ENCODE assay signal across 21 cellular contexts in genomic region chr3:18724456-18724855, GRCh38.
A peak's percentile ranks its signal among the peaks of the same experiment; 100 is the strongest.
DNase-seq lines count a peak whose midpoint lies in the region; ATAC-seq lines count a peak whose summit lies in the region.
"Had no signal": no experiment of that assay in that cellular context is flagged by ENCODE, and none has a peak within 500 bp of the region (broad histone marks: within the 10 kb centered on the region; RNA-seq: fewer than 3 reads in every experiment).

No MANE protein-coding gene starts in this region.

- H3K27ac Mint-ChIP-seq in CD4-positive, alpha-beta memory T cell: peak overlapping the region; percentile 92 to 99 (median 94)
- H3K27ac Mint-ChIP-seq in activated T-cell treated with anti-CD3 and anti-CD28 coated beads, Interleukin-2, amount 50 U/mL, for 72 hours: peak overlapping the region; percentile 97
- peak overlapping the region; percentile 95 to 100 (median 98) for H3K27ac Mint-ChIP-seq in naive thymus-derived CD4-positive, alpha-beta T cell

- H3K4me2 ChIP-seq in BLaER1 treated with 17β-estradiol and CSF1 and Interleukin-3, amounts not matched to agents 10 nM and 100 nM: peak overlapping the region; percentile 54 to 87 (median 76)

- intact Hi-C loops in CD4-positive, alpha-beta memory T cell (cut with micrococcal nuclease): loop anchor here (2.0 to 10.0 kb wide), 2 partner anchors 46 to 980 kb away; partner anchors contain the start of gene TBC1D5
- intact Hi-C loops in naive thymus-derived CD4-positive, alpha-beta T cell (cut with micrococcal nuclease): loop anchor here in 1 of 2 donors (1.0 to 10.0 kb wide), 2 partner anchors 11 to 50 kb away; no protein-coding TSS in a partner anchor

- no peaks in the 10 kb centered on the region for H3K27me3 ChIP-seq in BLaER1 treated with 17β-estradiol and CSF1 and Interleukin-3, amounts not matched to agents 10 nM and 100 nM
- H3K27me3 ChIP-seq in CD4-positive, alpha-beta memory T cell (ENCODE audit: insufficient read depth, low read length): no peaks in the 10 kb centered on the region
- H3K27me3 ChIP-seq in naive thymus-derived CD4-positive, alpha-beta T cell (ENCODE audit: control insufficient read depth in 2 of 2, insufficient read depth in 2 of 2, low read length in 2 of 2): no peaks in the 10 kb centered on the region
- H3K27me3 ChIP-seq: esophagus squamous epithelium had no signal

- CTCF ChIA-PET in CD4-positive, alpha-beta memory T cell (lab: Charles Lee; ENCODE audit: partially characterized antibody): interaction anchor here (1.0 to 4.1 kb wide), 11 partner anchors 8 to 165 kb away, joined by 3 to 21 read pairs (median 7); no protein-coding TSS in a partner anchor
- CTCF ChIA-PET in naive thymus-derived CD4-positive, alpha-beta T cell (lab: Charles Lee): interaction anchor here (1.2 to 2.4 kb wide), 7 partner anchors 8 to 165 kb away, joined by 3 to 21 read pairs (median 4); no protein-coding TSS in a partner anchor

- H3K27ac ChIP-seq in BLaER1 treated with 17β-estradiol and CSF1 and Interleukin-3, amounts not matched to agents 10 nM and 100 nM: peak overlapping the region in 10 of 11 experiments; percentile 55 to 89 (median 84); a peak in 20 of 22 replicates
- peak overlapping the region; percentile 53 for H3K27ac ChIP-seq in CD4-positive, alpha-beta memory T cell (ENCODE audit: low read depth, low read length)
- H3K27ac ChIP-seq in naive thymus-derived CD4-positive, alpha-beta T cell (ENCODE audit: low read depth, low read length): peak overlapping the region; percentile 74
- H3K27ac ChIP-seq: esophagus squamous epithelium, GM23248, SK-N-MC, thoracic aorta had no signal

- DNase-seq in CD4-positive, alpha-beta memory T cell: no peak
- DNase-seq in activated T-cell treated with anti-CD3 and anti-CD28 coated beads, Interleukin-2, amount 50 U/mL, for 72 hours: no peak
- DNase-seq in naive thymus-derived CD4-positive, alpha-beta T cell: no peak
- DNase-seq in DMS79 treated with DMSO at 0.1 percent for 48 hours (lab: John Stamatoyannopoulos, UW) (no peak), A172 (ENCODE audit: low spot score) (no peak)
- DNase-seq in stimulated activated CD4-positive, alpha-beta T cell treated with anti-CD3 and anti-CD28 coated beads, Interleukin-4, amount 100 ng/mL, for 4 hours: no peak
- DNase-seq: activated CD4-positive, alpha-beta T cell treated with anti-CD3 and anti-CD28 coated beads, Interleukin-2, amount 50 U/mL, for 48 hours; activated effector memory CD4-positive, alpha-beta T cell treated with anti-CD3 and anti-CD28 coated beads, Interleukin-2, amount 50 U/mL, for 16 hours; effector CD8-positive, alpha-beta T cell; esophagus squamous epithelium; GM23248; midbrain; NCI-H1092 treated with DMSO at 0.1 percent for 48 hours; NCI-H2081; NCI-H446; occipital lobe; stimulated activated CD4-positive, alpha-beta T cell treated with anti-CD3 and anti-CD28 coated beads, Interleukin-12 subunit alpha, Interleukin-12 subunit beta, amount 100 ng/mL, for 4 hours had no signal

- ATAC-seq in activated T-cell treated with anti-CD3 and anti-CD28 coated beads, Interleukin-2, amount 50 U/mL, for 72 hours (replicated peaks in 1 of 2): peak; percentile 36 to 46
- ATAC-seq in naive thymus-derived CD4-positive, alpha-beta T cell: no peak
- ATAC-seq: left lobe of liver had no signal

- H3K9ac ChIP-seq in BLaER1 treated with 17β-estradiol and CSF1 and Interleukin-3, amounts not matched to agents 10 nM and 100 nM: peak overlapping the region in 9 of 11 experiments; percentile 19 to 77 (median 68); a peak in 13 of 22 replicates
- H3K9ac ChIP-seq: GM23248 had no signal

- H3K36me3 Mint-ChIP-seq in CD4-positive, alpha-beta memory T cell: peaks cover 0 to 5% of the 10 kb centered on the region in 2 donors
- H3K36me3 Mint-ChIP-seq in activated T-cell treated with anti-CD3 and anti-CD28 coated beads, Interleukin-2, amount 50 U/mL, for 72 hours (ENCODE audit: insufficient read depth in 2 of 2): peaks cover 11 to 14% of the 10 kb centered on the region in 2 donors
- peaks cover 0 to 22% (median 0%) of the 10 kb centered on the region in 5 donors for H3K36me3 Mint-ChIP-seq in naive thymus-derived CD4-positive, alpha-beta T cell

- H3K4me3 ChIP-seq in BLaER1 treated with 17β-estradiol and CSF1 and Interleukin-3, amounts not matched to agents 10 nM and 100 nM: no peak overlapping the region
- peak overlapping the region in 1 of 2 donors; percentile 3 for H3K4me3 ChIP-seq in CD4-positive, alpha-beta memory T cell (ENCODE audit: low read length in 2 of 2)
- H3K4me3 ChIP-seq in naive thymus-derived CD4-positive, alpha-beta T cell (ENCODE audit: low read length): peak overlapping the region; percentile 19
- H3K4me3 ChIP-seq: esophagus squamous epithelium, GM23248, SK-N-MC, thoracic aorta had no signal

- peak overlapping the region in 7 of 8 donors; percentile 56 to 80 (median 75) for H3K4me3 Mint-ChIP-seq in CD4-positive, alpha-beta memory T cell
- H3K4me3 Mint-ChIP-seq in activated T-cell treated with anti-CD3 and anti-CD28 coated beads, Interleukin-2, amount 50 U/mL, for 72 hours: peak overlapping the region; percentile 89 to 94
- H3K4me3 Mint-ChIP-seq in naive thymus-derived CD4-positive, alpha-beta T cell: peak overlapping the region; percentile 57 to 87 (median 70)

- POLR2A ChIA-PET in CD4-positive, alpha-beta memory T cell (lab: Charles Lee; ENCODE audit: partially characterized antibody): interaction anchor here (0.7 to 4.3 kb wide), 12 partner anchors 8 to 294 kb away, joined by 3 to 63 read pairs (median 8); no protein-coding TSS in a partner anchor
- POLR2A ChIA-PET in naive thymus-derived CD4-positive, alpha-beta T cell (lab: Charles Lee): interaction anchor here (1.0 to 5.4 kb wide), 11 partner anchors 10 to 313 kb away, joined by 3 to 95 read pairs (median 7); no protein-coding TSS in a partner anchor

- peaks cover 0 to 3% (median 0%) of the 10 kb centered on the region in 8 donors for H3K9me3 Mint-ChIP-seq in CD4-positive, alpha-beta memory T cell
- H3K9me3 Mint-ChIP-seq in activated T-cell treated with anti-CD3 and anti-CD28 coated beads, Interleukin-2, amount 50 U/mL, for 72 hours: peaks cover 0 to 1% of the 10 kb centered on the region in 2 donors
- peaks cover 0 to 7% (median 0%) of the 10 kb centered on the region in 11 donors for H3K9me3 Mint-ChIP-seq in naive thymus-derived CD4-positive, alpha-beta T cell

- no peaks in the 10 kb centered on the region for H3K27me3 Mint-ChIP-seq in CD4-positive, alpha-beta memory T cell
- no peaks in the 10 kb centered on the region for H3K27me3 Mint-ChIP-seq in activated T-cell treated with anti-CD3 and anti-CD28 coated beads, Interleukin-2, amount 50 U/mL, for 72 hours (ENCODE audit: low read depth)
- H3K27me3 Mint-ChIP-seq in naive thymus-derived CD4-positive, alpha-beta T cell: no peaks in the 10 kb centered on the region

- peaks cover 27 to 73% (median 65%) of the 10 kb centered on the region in 10 experiments for H3K4me1 ChIP-seq in BLaER1 treated with 17β-estradiol and CSF1 and Interleukin-3, amounts not matched to agents 10 nM and 100 nM
- H3K4me1 ChIP-seq in CD4-positive, alpha-beta memory T cell (ENCODE audit: insufficient read depth, low read length): peaks cover 69% of the 10 kb centered on the region
- H3K4me1 ChIP-seq in naive thymus-derived CD4-positive, alpha-beta T cell (ENCODE audit: control insufficient read depth in 2 of 2, insufficient read depth in 2 of 2, low read length in 2 of 2): peaks cover 54 to 61% of the 10 kb centered on the region in 2 donors
- H3K4me1 ChIP-seq: esophagus squamous epithelium had no signal

- H3K4me1 Mint-ChIP-seq in CD4-positive, alpha-beta memory T cell: peaks cover 59 to 74% (median 66%) of the 10 kb centered on the region in 4 donors
- peaks cover 65% of the 10 kb centered on the region for H3K4me1 Mint-ChIP-seq in activated T-cell treated with anti-CD3 and anti-CD28 coated beads, Interleukin-2, amount 50 U/mL, for 72 hours (ENCODE audit: low read depth)
- H3K4me1 Mint-ChIP-seq in naive thymus-derived CD4-positive, alpha-beta T cell: peaks cover 42 to 82% (median 74%) of the 10 kb centered on the region in 7 donors

- peaks cover 0 to 5% (median 0%) of the 10 kb centered on the region in 11 experiments; a peak in 4 of 22 replicates for H3K9me3 ChIP-seq in BLaER1 treated with 17β-estradiol and CSF1 and Interleukin-3, amounts not matched to agents 10 nM and 100 nM (replicated peaks in 1 of 11)
- H3K9me3 ChIP-seq in CD4-positive, alpha-beta memory T cell (ENCODE audit: control insufficient read depth in 1 of 2, low read length in 2 of 2): no peaks in the 10 kb centered on the region
- peaks cover 0 to 2% (median 0%) of the 10 kb centered on the region in 3 experiments for H3K9me3 ChIP-seq in naive thymus-derived CD4-positive, alpha-beta T cell (ENCODE audit: control insufficient read depth in 2 of 3, low read length in 3 of 3)
- H3K9me3 ChIP-seq: esophagus squamous epithelium, thoracic aorta had no signal

- H3K36me3 ChIP-seq in BLaER1 treated with 17β-estradiol and CSF1 and Interleukin-3, amounts not matched to agents 10 nM and 100 nM: no peaks in the 10 kb centered on the region
- no peaks in the 10 kb centered on the region for H3K36me3 ChIP-seq in CD4-positive, alpha-beta memory T cell (ENCODE audit: insufficient read depth, low read length)
- H3K36me3 ChIP-seq in naive thymus-derived CD4-positive, alpha-beta T cell (ENCODE audit: control insufficient read depth in 2 of 3, insufficient read depth in 3 of 3, low read length in 3 of 3): no peaks in the 10 kb centered on the region
- H3K36me3 ChIP-seq: esophagus squamous epithelium, thoracic aorta had no signal

- no peaks in the 10 kb centered on the region for H4K20me1 ChIP-seq in BLaER1 treated with 17β-estradiol and CSF1 and Interleukin-3, amounts not matched to agents 10 nM and 100 nM
